10 cellular contexts compared by ENCODE assay signal in genomic region chr15:40253179-40253790, GRCh38. TPM values are rescaled to one million over a fixed set of nuclear protein-coding genes. Genes with fewer than 3 reads are reported as not detected.
DNase-seq lines count a peak whose midpoint lies in the region; ATAC-seq and TF ChIP-seq lines count a peak whose summit lies in the region.
"Had no signal": no experiment of that assay in that cellular context is flagged by ENCODE, and none has a peak within 500 bp of the region (broad histone marks: within the 10 kb centered on the region; RNA-seq: fewer than 3 reads in every experiment).

No MANE protein-coding gene starts in this region.

- H3K27me3 ChIP-seq in cardiac muscle cell (peaks cover 47% of the 10 kb centered on the region), mucosa of stomach (ENCODE audit: control insufficient read depth, insufficient read depth, low read length) (peaks cover 22% of the 10 kb centered on the region), aorta (ENCODE audit: control insufficient read depth in 1 of 2, insufficient read depth in 2 of 2, low read length in 1 of 2) (no peaks in the 10 kb centered on the region)

- no peaks in the 10 kb centered on the region for H3K9me3 ChIP-seq in cardiac muscle cell (ENCODE audit: low read depth)
- H3K9me3 ChIP-seq in mucosa of stomach (ENCODE audit: control insufficient read depth, low read length): no peaks in the 10 kb centered on the region
- H3K9me3 ChIP-seq in aorta (ENCODE audit: control insufficient read depth, low read length): no peaks in the 10 kb centered on the region

- no peak overlapping the region for H3K27ac ChIP-seq in cardiac muscle cell
- no peak overlapping the region for H3K27ac ChIP-seq in coronary artery
- H3K27ac ChIP-seq in aorta (ENCODE audit: low read depth in 1 of 2, low read length in 2 of 2): no peak overlapping the region

- TF ChIP-seq CTCF in cardiac muscle cell (IDR thresholded peaks at IDR 0.05; ENCODE audit: low read depth, low read length): no peak
- no peak for TF ChIP-seq CTCF in coronary artery (IDR thresholded peaks at IDR 0.05)

- H3K4me3 ChIP-seq in cardiac muscle cell: peak overlapping the region; percentile 33
- peak overlapping the region; percentile 75 for H3K4me3 ChIP-seq in coronary artery
- peak overlapping the region; percentile 44 for H3K4me3 ChIP-seq in mucosa of stomach (ENCODE audit: low read length)
- H3K4me3 ChIP-seq in aorta (ENCODE audit: low read length in 2 of 2): peak overlapping the region; percentile 3 to 48

- ATAC-seq in left ventricle myocardium superior (no peak), aorta (ENCODE audit: low FRiP score) (no peak), esophagus mucosa (no peak), GM21723 (IDR thresholded peaks at IDR 0.05; ENCODE audit: unreplicated experiment) (no peak)

- H3K36me3 ChIP-seq in cardiac muscle cell (no peaks in the 10 kb centered on the region), mucosa of stomach (ENCODE audit: control insufficient read depth, insufficient read depth, low read length) (no peaks in the 10 kb centered on the region), aorta (ENCODE audit: control insufficient read depth in 1 of 2, insufficient read depth in 2 of 2, low read length in 1 of 2) (no peaks in the 10 kb centered on the region)

- intact Hi-C loops in left ventricle myocardium superior (cut with micrococcal nuclease) (no loop called here), aorta (cut with DNase I) (loop anchor here in 1 of 2 donors (10.0 kb wide), 1 partner anchor 62 kb away; no protein-coding TSS in a partner anchor)

- no peak for DNase-seq in cardiac muscle cell (ENCODE audit: low read depth in 1 of 2, low spot score in 1 of 2)
- DNase-seq in left ventricle myocardium superior: no peak
- DNase-seq in coronary artery (ENCODE audit: low spot score): no peak
- DNase-seq in aorta: peak in 1 of 2 donors; percentile 32
- no peak for DNase-seq in stimulated activated CD4-positive, alpha-beta T cell treated with anti-CD3 and anti-CD28 coated beads, Interleukin-1b, Interleukin-23, amount 100 ng/mL, for 48 hours
- DNase-seq: GDM1 had no signal

- H3K4me1 ChIP-seq in cardiac muscle cell (ENCODE audit: low read depth) (peaks cover 18% of the 10 kb centered on the region), mucosa of stomach (ENCODE audit: control insufficient read depth, insufficient read depth, low read length) (peaks cover 13% of the 10 kb centered on the region), aorta (ENCODE audit: control insufficient read depth in 1 of 2, insufficient read depth in 2 of 2, low read length in 2 of 2) (no peaks in the 10 kb centered on the region)

- H3K9ac ChIP-seq in mucosa of stomach (ENCODE audit: low read length): peak overlapping the region; percentile 52

- WGBS in aorta, 2 donors: 47 to 48% methylated on average over 26 of the region's 26 CpGs

RNA-seq across cellular contexts. Expression of gene PAK6, which starts 14.4 kb away (rescaled TPM):
- total RNA-seq in cardiac muscle cell (9.7 and 18.7 TPM in 2 replicates), left ventricle myocardium superior (11.1 TPM), aorta (under 1 TPM; 0.81 to 0.91 TPM), esophagus mucosa (25.3 TPM)
- polyA plus RNA-seq in cardiac muscle cell (4.2 and 8.3 TPM in 2 replicates), aorta (not detected)

RNA-seq across cellular contexts. Expression of gene ANKRD63, which starts 29.6 kb away (rescaled TPM):
- total RNA-seq in cardiac muscle cell (24.4 and 104 TPM in 2 replicates), left ventricle myocardium superior (1.0 TPM), aorta (not detected), esophagus mucosa (not detected)
- polyA plus RNA-seq in cardiac muscle cell (13.7 and 45.7 TPM in 2 replicates), aorta (not detected)
- total RNA-seq: HT-29 had no signal

RNA-seq across cellular contexts. Expression of gene PLCB2, which starts 54.5 kb away (rescaled TPM):
- total RNA-seq in cardiac muscle cell (16.9 and 41.2 TPM in 2 replicates), left ventricle myocardium superior (7.5 TPM), aorta (10 to 100 TPM; 23.6 to 55.8 TPM), esophagus mucosa (4.2 TPM)
- polyA plus RNA-seq in cardiac muscle cell (28.3 and 45.9 TPM in 2 replicates), aorta (1 to 10 TPM; 5.8 to 7.2 TPM)

Comparison
In these comparisons a context has a peak if more than half of its experiments do, and no peak if none do; other contexts are left out.
1. RNA of gene ANKRD63, which starts 29.6 kb away (total RNA-seq): 24.4 to 104 TPM in cardiac muscle cell; 1.0 TPM in left ventricle myocardium superior (single experiment), not detected in aorta and not detected in esophagus mucosa (single experiment); every median in the first group is over 10 times any median in the second.
2. Peak in every context shown above with its lines, with median percentiles within 50 percentile points of each other: H3K4me3 ChIP-seq.